Comparison of ENCODE assay signal across 27 cellular contexts in the genomic region with DNA sequence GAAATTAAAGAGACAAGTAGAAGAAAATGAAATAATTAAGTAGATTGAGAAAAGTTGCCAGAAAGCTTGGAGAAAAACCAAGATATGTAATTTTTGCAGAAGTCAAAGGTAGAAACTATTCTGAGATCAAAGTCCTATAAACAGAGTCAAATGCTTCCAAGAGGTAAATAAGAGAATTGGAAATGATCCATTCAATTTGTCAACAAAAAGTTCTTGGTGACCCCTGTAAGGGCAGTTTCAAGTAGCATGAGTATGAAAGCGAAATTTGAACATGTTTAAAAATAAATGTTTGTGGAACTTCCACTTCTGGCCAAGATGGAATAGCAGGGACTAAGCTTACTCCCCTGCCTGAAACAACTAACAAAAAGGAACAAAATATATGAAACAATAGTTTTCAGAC.
"Had no signal": no experiment of that assay in that cellular context is flagged by ENCODE, and none has a peak within 500 bp of the region (broad histone marks: within the 10 kb centered on the region; RNA-seq: fewer than 3 reads in every experiment).

No MANE protein-coding gene starts in this region.

- H3K27ac ChIP-seq: stomach, suprapubic skin, testis, thoracic aorta, thyroid gland, tibial artery, tibial nerve, transverse colon, upper lobe of left lung, upper lobe of right lung, uterus, vagina had no signal

- H3K4me3 ChIP-seq: stomach, suprapubic skin, testis, thoracic aorta, thyroid gland, tibial artery, tibial nerve, transverse colon, upper lobe of left lung, upper lobe of right lung, uterus, vagina had no signal

- ATAC-seq: stimulated activated effector memory CD8-positive, alpha-beta T cell treated with anti-CD3 and anti-CD28 coated beads, Interleukin-12 subunit alpha, Interleukin-12 subunit beta, amount 100 ng/mL, for 72 hours; stimulated activated memory B cell treated with anti-CD40 and anti-IgM and Interleukin-4, amounts not matched to agents 10 μg/mL and 1 μg/mL and 100 μg/mL, for 72 hours; stimulated activated naive B cell treated with anti-CD40 and anti-IgM and Interleukin-4, amounts not matched to agents 10 μg/mL and 1 μg/mL and 100 μg/mL, for 72 hours; stimulated activated naive CD8-positive, alpha-beta T cell treated with anti-CD3 and anti-CD28 coated beads, Interleukin-15, amount 100 ng/mL, for 72 hours; stimulated activated naive CD8-positive, alpha-beta T cell treated with anti-CD3 and anti-CD28 coated beads, Interleukin-15, Interleukin-2, amounts not matched to agents 100 U/mL and 50 U/mL, for 24 hours; upper lobe of right lung had no signal

- H3K4me1 ChIP-seq: stomach, suprapubic skin, testis, thyroid gland, tibial artery, tibial nerve, transverse colon, upper lobe of left lung, upper lobe of right lung, uterus, vagina had no signal

- H3K36me3 ChIP-seq: stomach, suprapubic skin, thoracic aorta, thyroid gland, tibial artery, tibial nerve, transverse colon, upper lobe of left lung, upper lobe of right lung, uterus, vagina had no signal

- H3K9me3 ChIP-seq: stomach, suprapubic skin, testis, thoracic aorta, thyroid gland, tibial artery, tibial nerve, transverse colon, upper lobe of left lung, upper lobe of right lung, uterus, vagina had no signal

- FAIRE-seq: urothelium cell line had no signal

- H3K27me3 ChIP-seq: stomach, suprapubic skin, testis, thyroid gland, tibial artery, tibial nerve, transverse colon, upper lobe of left lung, upper lobe of right lung, uterus, vagina had no signal

- DNase-seq: stimulated activated CD4-positive, alpha-beta T cell treated with anti-CD3 and anti-CD28 coated beads, Interleukin-2, amount 100 ng/mL, for 48 hours; stimulated activated CD4-positive, alpha-beta T cell treated with anti-CD3 and anti-CD28 coated beads, Interleukin-4, amount 100 ng/mL, for 1 hour; stimulated activated CD4-positive, alpha-beta T cell treated with anti-CD3 and anti-CD28 coated beads, Interleukin-4, amount 100 ng/mL, for 24 hours; stimulated activated CD4-positive, alpha-beta T cell treated with anti-CD3 and anti-CD28 coated beads, Interleukin-4, amount 100 ng/mL, for 4 hours; stimulated activated CD8-positive, alpha-beta memory T cell treated with anti-CD3 and anti-CD28 coated beads, Interleukin-4, amount 100 ng/mL, for 48 hours; stimulated activated naive B cell treated with anti-CD40 and anti-IgM and Interleukin-4, amounts not matched to agents 10 μg/mL and 1 μg/mL and 100 μg/mL, for 72 hours; stimulated activated naive CD4-positive, alpha-beta T cell; stimulated activated naive CD4-positive, alpha-beta T cell treated with Interleukin-2 at 50 U/mL for 16 hours; stimulated activated naive CD8-positive, alpha-beta T cell treated with anti-CD3 and anti-CD28 coated beads, Interleukin-15, amount 100 ng/mL, for 72 hours; stimulated activated naive CD8-positive, alpha-beta T cell treated with anti-CD3 and anti-CD28 coated beads, Interleukin-15, Interleukin-2, amounts not matched to agents 100 U/mL and 50 U/mL, for 24 hours; stomach; substantia nigra; testis; thyroid gland; tibial artery; transverse colon; trophoblast cell; upper lobe of left lung; upper lobe of right lung; uterus had no signal
